ENCODE assay signal across 9 cellular contexts in genomic region chr4:134201216-134202098, GRCh38. TPM values are rescaled to one million over a fixed set of nuclear protein-coding genes. Genes with fewer than 3 reads are reported as not detected.
DNase-seq lines count a peak whose midpoint lies in the region; ATAC-seq, FAIRE-seq and TF ChIP-seq lines count a peak whose summit lies in the region.
"Had no signal": no experiment of that assay in that cellular context is flagged by ENCODE, and none has a peak within 500 bp of the region (broad histone marks: within the 10 kb centered on the region; RNA-seq: fewer than 3 reads in every experiment).

TSS of gene PABPC4L (minus strand) at chr4:134201789. CDS start at chr4:134201019, 770 bp downstream.

- peak within 1 kb of the TSS in 1 of 2 experiments; percentile 22; a peak in 1 of 4 replicates for H3K4me3 ChIP-seq in SK-N-SH (ENCODE audit: low read depth in 2 of 2, low read length in 1 of 2)
- H3K4me3 ChIP-seq in mesenchymal stem cell (ENCODE audit: insufficient read depth in 1 of 2, low read depth in 1 of 2, low read length in 2 of 2) = peak within 1 kb of the TSS; percentile 75 to 82
- peak within 1 kb of the TSS; percentile 64 to 75 for H3K4me3 ChIP-seq in aorta (ENCODE audit: low read length in 2 of 2)

- no peak within 1 kb of the TSS for H2AFZ ChIP-seq in SK-N-SH (ENCODE audit: low read depth)
- H2AFZ ChIP-seq in mesenchymal stem cell (ENCODE audit: low read depth, low read length) = peak within 1 kb of the TSS; percentile 86

- peak within 1 kb of the TSS; percentile 92 for H4K91ac ChIP-seq in mesenchymal stem cell (ENCODE audit: low read length)

- peak within 1 kb of the TSS; percentile 91 to 92 for H3K18ac ChIP-seq in mesenchymal stem cell (ENCODE audit: low read depth in 1 of 2, low read length in 2 of 2)

- peak within 1 kb of the TSS; percentile 81 for H4K8ac ChIP-seq in mesenchymal stem cell (ENCODE audit: low read length)

- H2BK12ac ChIP-seq in mesenchymal stem cell (ENCODE audit: low read length in 2 of 2) = peak within 1 kb of the TSS in 1 of 2 experiments; percentile 78

- FAIRE-seq in GM19239 (lab: Jason Lieb, UNC) = no peak

- POLR2A ChIA-PET in SK-N-SH (lab: Yijun Ruan, JAX) = no interaction called here

- H3K27ac ChIP-seq in SK-N-SH (ENCODE audit: low read depth in 2 of 2, low read length in 1 of 2) (no peak within 1 kb of the TSS), mesenchymal stem cell (ENCODE audit: low read length, poor library complexity, severe bottlenecking) (peak within 1 kb of the TSS; percentile 14), aorta (ENCODE audit: low read depth in 1 of 2, low read length in 2 of 2) (peak within 1 kb of the TSS; percentile 22 to 62)

- intact Hi-C loops in aorta (cut with DNase I) = loop anchor here in 1 of 2 donors (5.0 kb wide), 1 partner anchor 1049 kb away; no protein-coding TSS in a partner anchor

- H2BK120ac ChIP-seq in mesenchymal stem cell (ENCODE audit: low read depth, low read length) = peak within 1 kb of the TSS; percentile 89

- H4K20me1 ChIP-seq in SK-N-SH (ENCODE audit: insufficient read depth) = no peaks in the 10 kb centered on the region

- H3K9me3 ChIP-seq in SK-N-SH (no peaks in the 10 kb centered on the region), mesenchymal stem cell (ENCODE audit: control insufficient read depth, low read length) (no peaks in the 10 kb centered on the region), aorta (ENCODE audit: control insufficient read depth, low read length) (no peaks in the 10 kb centered on the region)

- H3K27me3 ChIP-seq in SK-N-SH (ENCODE audit: insufficient read depth) (no peaks in the 10 kb centered on the region), mesenchymal stem cell (ENCODE audit: control insufficient read depth in 1 of 2, insufficient read depth in 1 of 2, low read length in 2 of 2) (peaks cover 0 to 3% of the 10 kb centered on the region in 2 experiments), aorta (ENCODE audit: control insufficient read depth in 1 of 2, insufficient read depth in 2 of 2, low read length in 1 of 2) (no peaks in the 10 kb centered on the region)

- H3K14ac ChIP-seq in mesenchymal stem cell (ENCODE audit: low read length in 2 of 2) = peak within 1 kb of the TSS in 1 of 2 experiments; percentile 88

- WGBS in SK-N-SH (ENCODE audit: low lambda C conversion rate) = 13% methylated on average over 38 of the region's 65 CpGs
- WGBS in mesenchymal stem cell = 4% methylated on average over 30 of the region's 65 CpGs
- WGBS in aorta, 2 donors = 1% methylated on average over 64 to 65 of the region's 65 CpGs

- TF ChIP-seq EP300 in SK-N-SH (IDR thresholded peaks at IDR 0.05; ENCODE audit: borderline replicate concordance in 1 of 2, low read depth in 1 of 2, low read length in 1 of 2) = no peak

- no peak within 1 kb of the TSS for H3K9ac ChIP-seq in SK-N-SH
- H3K9ac ChIP-seq in mesenchymal stem cell (ENCODE audit: low read length) = peak within 1 kb of the TSS; percentile 62

- TF ChIP-seq CTCF in SK-N-SH (IDR thresholded peaks at IDR 0.05) = no peak

- H3K36me3 ChIP-seq in SK-N-SH (replicated peaks in 1 of 2; ENCODE audit: control insufficient read depth in 1 of 2, insufficient read depth in 2 of 2, low read length in 1 of 2) (no peaks in the 10 kb centered on the region), mesenchymal stem cell (ENCODE audit: control insufficient read depth in 1 of 2, insufficient read depth in 2 of 2, low read depth in 1 of 2, low read length in 2 of 2) (no peaks in the 10 kb centered on the region), aorta (ENCODE audit: control insufficient read depth in 1 of 2, insufficient read depth in 2 of 2, low read length in 1 of 2) (no peaks in the 10 kb centered on the region)

- peak within 1 kb of the TSS; percentile 66 for H2BK5ac ChIP-seq in mesenchymal stem cell (ENCODE audit: low read depth, low read length, poor library complexity, severe bottlenecking)

- H2BK15ac ChIP-seq in mesenchymal stem cell (ENCODE audit: low read depth, poor library complexity, severe bottlenecking) = peak within 1 kb of the TSS; percentile 97

- ATAC-seq in SK-N-SH treated with all-trans-retinoic acid at 6 μM for 48 hours = peak; percentile 38; the same call in 1 of the 3 replicates
- peak; percentile 89 for ATAC-seq in aorta (ENCODE audit: low FRiP score)

- TF ChIP-seq RAD21 in SK-N-SH (IDR thresholded peaks at IDR 0.05; ENCODE audit: low read length) = no peak

- CTCF ChIA-PET in SK-N-SH (lab: Yijun Ruan, JAX) = no interaction called here

- H3K4me1 ChIP-seq in SK-N-SH (ENCODE audit: control insufficient read depth in 1 of 2, insufficient read depth in 2 of 2, low read depth in 1 of 2, low read length in 1 of 2) (no peaks in the 10 kb centered on the region), mesenchymal stem cell (ENCODE audit: control insufficient read depth, insufficient read depth, low read depth, low read length) (peaks cover 6% of the 10 kb centered on the region), aorta (ENCODE audit: control insufficient read depth in 1 of 2, insufficient read depth in 2 of 2, low read length in 2 of 2) (no peaks in the 10 kb centered on the region)

- peak within 1 kb of the TSS in 1 of 2 experiments; percentile 9 for H3K23ac ChIP-seq in mesenchymal stem cell (ENCODE audit: low read length in 2 of 2)

- peak within 1 kb of the TSS; percentile 2 to 75 for H3K4ac ChIP-seq in mesenchymal stem cell (ENCODE audit: low read depth in 1 of 2, low read length in 2 of 2)

- no peaks in the 10 kb centered on the region for H3F3A ChIP-seq in SK-N-SH (replicated peaks; ENCODE audit: insufficient read depth)

- H3K4me2 ChIP-seq in SK-N-SH (no peak within 1 kb of the TSS), mesenchymal stem cell (ENCODE audit: low read length, poor library complexity, severe bottlenecking) (peak within 1 kb of the TSS; percentile 84)

- H2AK5ac ChIP-seq in mesenchymal stem cell (ENCODE audit: low read length, severe bottlenecking) = no peak within 1 kb of the TSS

- no peaks in the 10 kb centered on the region for H3K9me2 ChIP-seq in SK-N-SH

- peaks cover 13% of the 10 kb centered on the region for H3K79me1 ChIP-seq in mesenchymal stem cell (replicated peaks; ENCODE audit: low read length, poor library complexity, severe bottlenecking)

- DNase-seq in SK-N-SH (no peak), dedifferentiated amniotic fluid mesenchymal stem cell (ENCODE audit: extremely low spot score) (peak; percentile 52), mesenchymal stem cell (peak; percentile 56), aorta (peak; percentile 68 to 82), cerebellum (ENCODE audit: low spot score) (no peak), GM19239 (ENCODE audit: insufficient read length, low spot score) (no peak), SW480 (ENCODE audit: low spot score) (no peak)
- DNase-seq: CD4-positive, CD25-positive, alpha-beta regulatory T cell had no signal

- H3K79me2 ChIP-seq in SK-N-SH (ENCODE audit: insufficient read depth) = no peaks in the 10 kb centered on the region

TF ChIP-seq in SK-N-SH treated with all-trans-retinoic acid at 6 μM for 48 hours, 23 proteins besides CTCF, POLR2A, EP300 and RAD21 (continues in another document):
- TF ChIP-seq ZNF70 (CRISPR knock-in tag; IDR thresholded peaks at IDR 0.05) (no peak), TOX (CRISPR knock-in tag; IDR thresholded peaks at IDR 0.05; ENCODE audit: borderline replicate concordance) (no peak), BACH2 (CRISPR knock-in tag; IDR thresholded peaks at IDR 0.05; ENCODE audit: borderline replicate concordance) (no peak), GLIS3 (CRISPR knock-in tag; IDR thresholded peaks at IDR 0.05) (no peak), RARB (CRISPR knock-in tag; IDR thresholded peaks at IDR 0.05) (no peak), ZFP3 (CRISPR knock-in tag; IDR thresholded peaks at IDR 0.05) (no peak), CSDC2 (CRISPR knock-in tag; IDR thresholded peaks at IDR 0.05) (no peak)

TF ChIP-seq in SK-N-SH, 30 proteins besides CTCF, POLR2A, EP300 and RAD21 (continues in another document):
- TF ChIP-seq, protein P1, sequence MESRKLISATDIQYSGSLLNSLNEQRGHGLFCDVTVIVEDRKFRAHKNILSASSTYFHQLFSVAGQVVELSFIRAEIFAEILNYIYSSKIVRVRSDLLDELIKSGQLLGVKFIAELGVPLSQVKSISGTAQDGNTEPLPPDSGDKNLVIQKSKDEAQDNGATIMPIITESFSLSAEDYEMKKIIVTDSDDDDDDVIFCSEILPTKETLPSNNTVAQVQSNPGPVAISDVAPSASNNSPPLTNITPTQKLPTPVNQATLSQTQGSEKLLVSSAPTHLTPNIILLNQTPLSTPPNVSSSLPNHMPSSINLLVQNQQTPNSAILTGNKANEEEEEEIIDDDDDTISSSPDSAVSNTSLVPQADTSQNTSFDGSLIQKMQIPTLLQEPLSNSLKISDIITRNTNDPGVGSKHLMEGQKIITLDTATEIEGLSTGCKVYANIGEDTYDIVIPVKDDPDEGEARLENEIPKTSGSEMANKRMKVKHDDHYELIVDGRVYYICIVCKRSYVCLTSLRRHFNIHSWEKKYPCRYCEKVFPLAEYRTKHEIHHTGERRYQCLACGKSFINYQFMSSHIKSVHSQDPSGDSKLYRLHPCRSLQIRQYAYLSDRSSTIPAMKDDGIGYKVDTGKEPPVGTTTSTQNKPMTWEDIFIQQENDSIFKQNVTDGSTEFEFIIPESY (IDR thresholded peaks at IDR 0.05; ENCODE audit: borderline replicate concordance, low read depth) = no peak
- TF ChIP-seq MAX (IDR thresholded peaks at IDR 0.05; ENCODE audit: low read depth) = no peak
- TF ChIP-seq, protein P2, sequence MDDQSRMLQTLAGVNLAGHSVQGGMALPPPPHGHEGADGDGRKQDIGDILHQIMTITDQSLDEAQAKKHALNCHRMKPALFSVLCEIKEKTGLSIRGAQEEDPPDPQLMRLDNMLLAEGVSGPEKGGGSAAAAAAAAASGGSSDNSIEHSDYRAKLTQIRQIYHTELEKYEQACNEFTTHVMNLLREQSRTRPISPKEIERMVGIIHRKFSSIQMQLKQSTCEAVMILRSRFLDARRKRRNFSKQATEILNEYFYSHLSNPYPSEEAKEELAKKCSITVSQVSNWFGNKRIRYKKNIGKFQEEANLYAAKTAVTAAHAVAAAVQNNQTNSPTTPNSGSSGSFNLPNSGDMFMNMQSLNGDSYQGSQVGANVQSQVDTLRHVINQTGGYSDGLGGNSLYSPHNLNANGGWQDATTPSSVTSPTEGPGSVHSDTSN (IDR thresholded peaks at IDR 0.05) = no peak

RNA-seq across cellular contexts. Expression of gene PABPC4L, which starts in this region (rescaled TPM):
- polyA plus RNA-seq in SK-N-SH (2012; rRNA removed) (not detected in 2 replicates), aorta (under 1 TPM; 0.23 to 0.63 TPM)
- polyA plus RNA-seq in SK-N-SH (2012; cell fraction: cytosol; rRNA removed) = not detected in 2 replicates
- not detected in 2 replicates for polyA plus RNA-seq in SK-N-SH (2012; cell fraction: nucleus; rRNA removed)
- polyA plus RNA-seq in mesenchymal stem cell (2013, experiment 1 of 2) = 0.93 TPM
- polyA plus RNA-seq in mesenchymal stem cell (2013, experiment 2 of 2) = 0.95 TPM
- total RNA-seq in aorta (1 to 10 TPM; 3.0 to 3.9 TPM), cerebellum (3.7 TPM)
- total RNA-seq: CD4-positive, CD25-positive, alpha-beta regulatory T cell had no signal
- polyA plus RNA-seq: CD4-positive, CD25-positive, alpha-beta regulatory T cell had no signal

Comparison
In these comparisons a context has a peak if more than half of its experiments do, and no peak if none do; other contexts are left out.
1. DNase-seq: peak in dedifferentiated amniotic fluid mesenchymal stem cell (single experiment), mesenchymal stem cell (single experiment) and aorta (2 of 2); none in SK-N-SH (single experiment), cerebellum (single experiment), GM19239 (single experiment) and SW480 (single experiment).
2. H3K27ac ChIP-seq: peak in mesenchymal stem cell (single experiment) and aorta (2 of 2); none in SK-N-SH (0 of 2).